ENCODE assay signal across 1 cellular context in genomic region chr4:25993564-25994185, GRCh38.
TF ChIP-seq lines count a peak whose summit lies in the region.

No MANE protein-coding gene starts in this region.

TF ChIP-seq in endothelial cell of umbilical vein, 7 proteins besides CTCF, POLR2A, EP300 and RAD21:
- no peak for TF ChIP-seq JUN (IDR thresholded peaks at IDR 0.05; ENCODE audit: borderline replicate concordance, insufficient read depth, insufficient read length, low read depth)
